ENCODE assay signal across 15 cellular contexts in genomic region chr15:81298606-81299005, GRCh38. TPM values are rescaled to one million over a fixed set of nuclear protein-coding genes. Genes with fewer than 3 reads are reported as not detected.
DNase-seq lines count a peak whose midpoint lies in the region; ATAC-seq and TF ChIP-seq lines count a peak whose summit lies in the region.
"Had no signal": no experiment of that assay in that cellular context is flagged by ENCODE, and none has a peak within 500 bp of the region (broad histone marks: within the 10 kb centered on the region; RNA-seq: fewer than 3 reads in every experiment).

No MANE protein-coding gene starts in this region.

- H3K9me3 Mint-ChIP-seq in T-helper 1 cell treated with Interleukin-12 subunit alpha and Interleukin-12 subunit beta and Interleukin-4 antibody, amounts not matched to agents 30 μg/mL and 1 μg/mL, for 36 hours = no peaks in the 10 kb centered on the region
- no peaks in the 10 kb centered on the region for H3K9me3 Mint-ChIP-seq in memory B cell

- ATAC-seq in heart right ventricle (no peak), right cardiac atrium (no peak), memory B cell (ENCODE audit: low read depth) (no peak), upper lobe of right lung (no peak)

- H3K27me3 Mint-ChIP-seq in T-helper 1 cell treated with Interleukin-12 subunit alpha and Interleukin-12 subunit beta and Interleukin-4 antibody, amounts not matched to agents 30 μg/mL and 1 μg/mL, for 36 hours (ENCODE audit: low read depth) = no peaks in the 10 kb centered on the region
- H3K27me3 Mint-ChIP-seq in memory B cell = no peaks in the 10 kb centered on the region

- H3K4me3 ChIP-seq in heart right ventricle = peak overlapping the region in 6 of 10 donors; percentile 39 to 67 (median 42)
- H3K4me3 ChIP-seq in right cardiac atrium (ENCODE audit: low read length) = no peak overlapping the region
- H3K4me3 ChIP-seq in upper lobe of right lung = peak overlapping the region; percentile 49
- H3K4me3 ChIP-seq in SJCRH30 = no peak overlapping the region
- H3K4me3 ChIP-seq: hepatocyte, uterus had no signal

- intact Hi-C loops in heart right ventricle (cut with DNase I) = no loop called here
- intact Hi-C loops in right cardiac atrium (cut with DNase I) = no loop called here
- intact Hi-C loops in upper lobe of right lung (cut with DNase I) = loop anchor here (10.0 kb wide), 1 partner anchor 646 kb away; no protein-coding TSS in a partner anchor

- 83 to 93% methylated on average over 6 of the region's 6 CpGs for WGBS in heart right ventricle, 2 donors
- WGBS in right cardiac atrium = 78% methylated on average over 6 of the region's 6 CpGs

- TF ChIP-seq CTCF in heart right ventricle (IDR thresholded peaks at IDR 0.05) = no peak
- TF ChIP-seq CTCF in upper lobe of right lung (IDR thresholded peaks at IDR 0.05) = no peak

- peaks cover 6 to 95% (median 36%) of the 10 kb centered on the region in 9 donors for H3K4me1 ChIP-seq in heart right ventricle
- H3K4me1 ChIP-seq in right cardiac atrium (ENCODE audit: control insufficient read depth, insufficient read depth, low read length) = peaks cover 14% of the 10 kb centered on the region
- peaks cover 63% of the 10 kb centered on the region for H3K4me1 ChIP-seq in upper lobe of right lung
- peaks cover 3% of the 10 kb centered on the region; the same call in 1 of the 2 replicates for H3K4me1 ChIP-seq in SJCRH30
- H3K4me1 ChIP-seq: uterus had no signal

- no peak for DNase-seq in heart right ventricle
- DNase-seq in right cardiac atrium = no peak
- DNase-seq in memory B cell (ENCODE audit: low spot score in 2 of 2) = no peak
- DNase-seq in upper lobe of right lung = no peak
- DNase-seq in SJCRH30 = no peak
- DNase-seq in NCI-H2029 treated with DMSO at 0.1 percent for 48 hours (lab: John Stamatoyannopoulos, UW) = no peak
- no peak for DNase-seq in SIG-M5 (lab: John Stamatoyannopoulos, UW)
- DNase-seq: brain microvascular endothelial cell; GOT3; IMR-90; NCI-H1930; NK-92 treated with Interleukin-12 subunit alpha and Interleukin-12 subunit beta, amount 100 ng/mL, for 24 hours; uterus had no signal

- peaks cover 64% of the 10 kb centered on the region for H3K4me1 Mint-ChIP-seq in T-helper 1 cell treated with Interleukin-12 subunit alpha and Interleukin-12 subunit beta and Interleukin-4 antibody, amounts not matched to agents 30 μg/mL and 1 μg/mL, for 36 hours (ENCODE audit: low read depth)
- H3K4me1 Mint-ChIP-seq in memory B cell = peaks cover 78% of the 10 kb centered on the region

- peak overlapping the region; percentile 94 for H3K27ac Mint-ChIP-seq in T-helper 1 cell treated with Interleukin-12 subunit alpha and Interleukin-12 subunit beta and Interleukin-4 antibody, amounts not matched to agents 30 μg/mL and 1 μg/mL, for 36 hours
- H3K27ac Mint-ChIP-seq in memory B cell = peak overlapping the region; percentile 95

- H3K4me3 Mint-ChIP-seq in T-helper 1 cell treated with Interleukin-12 subunit alpha and Interleukin-12 subunit beta and Interleukin-4 antibody, amounts not matched to agents 30 μg/mL and 1 μg/mL, for 36 hours = peak overlapping the region; percentile 98
- H3K4me3 Mint-ChIP-seq in memory B cell = peak overlapping the region; percentile 99

- H3K27ac ChIP-seq in heart right ventricle (peak overlapping the region in 1 of 10 donors; percentile 92), right cardiac atrium (ENCODE audit: low read length) (no peak overlapping the region), upper lobe of right lung (peak overlapping the region; percentile 79), SJCRH30 (no peak overlapping the region)
- H3K27ac ChIP-seq: brain microvascular endothelial cell, hepatocyte, uterus had no signal

- H3K36me3 Mint-ChIP-seq in T-helper 1 cell treated with Interleukin-12 subunit alpha and Interleukin-12 subunit beta and Interleukin-4 antibody, amounts not matched to agents 30 μg/mL and 1 μg/mL, for 36 hours (ENCODE audit: low read depth) = peaks cover 68% of the 10 kb centered on the region
- peaks cover 66% of the 10 kb centered on the region for H3K36me3 Mint-ChIP-seq in memory B cell

- H3K9me3 ChIP-seq in heart right ventricle (no peaks in the 10 kb centered on the region), right cardiac atrium (ENCODE audit: control insufficient read depth, low read length) (no peaks in the 10 kb centered on the region), upper lobe of right lung (no peaks in the 10 kb centered on the region), SJCRH30 (replicated peaks) (no peaks in the 10 kb centered on the region)
- H3K9me3 ChIP-seq: uterus had no signal

- peaks cover 0 to 3% (median 0%) of the 10 kb centered on the region in 7 donors for H3K27me3 ChIP-seq in heart right ventricle
- no peaks in the 10 kb centered on the region for H3K27me3 ChIP-seq in right cardiac atrium (ENCODE audit: control insufficient read depth, insufficient read depth)
- H3K27me3 ChIP-seq in upper lobe of right lung = no peaks in the 10 kb centered on the region
- no peaks in the 10 kb centered on the region for H3K27me3 ChIP-seq in SJCRH30
- H3K27me3 ChIP-seq: brain microvascular endothelial cell, hepatocyte, uterus had no signal

- H3K36me3 ChIP-seq in heart right ventricle = peaks cover 0 to 52% (median 0%) of the 10 kb centered on the region in 9 donors
- peaks cover 54% of the 10 kb centered on the region for H3K36me3 ChIP-seq in upper lobe of right lung
- no peaks in the 10 kb centered on the region for H3K36me3 ChIP-seq in SJCRH30
- H3K36me3 ChIP-seq: brain microvascular endothelial cell, uterus had no signal

RNA-seq across cellular contexts. Expression of gene STARD5, which starts 25.3 kb away (rescaled TPM):
- total RNA-seq in heart right ventricle (1 to 10 TPM in 6 of 10 donors, under 1 TPM in 4; 0.70 to 3.5 (median 1.2) TPM), right cardiac atrium (1 to 10 TPM; 1.7 to 5.3 (median 3.3) TPM), upper lobe of right lung (5.4 TPM)
- polyA plus RNA-seq in heart right ventricle (1 to 10 TPM; 2.5 to 4.7 TPM), right cardiac atrium (2.7 TPM)
- 2.5 and 3.8 TPM in 2 replicates for total RNA-seq in SJCRH30 (2014; rRNA removed; shearing (Covaris generic))

Comparison
In these comparisons a context has a peak if more than half of its experiments do, and no peak if none do; other contexts are left out.
1. H3K4me3 ChIP-seq: peak in heart right ventricle (6 of 10) and upper lobe of right lung (single experiment); none in right cardiac atrium (single experiment) and SJCRH30 (single experiment).